9 cellular contexts compared by ENCODE assay signal in the genomic region with DNA sequence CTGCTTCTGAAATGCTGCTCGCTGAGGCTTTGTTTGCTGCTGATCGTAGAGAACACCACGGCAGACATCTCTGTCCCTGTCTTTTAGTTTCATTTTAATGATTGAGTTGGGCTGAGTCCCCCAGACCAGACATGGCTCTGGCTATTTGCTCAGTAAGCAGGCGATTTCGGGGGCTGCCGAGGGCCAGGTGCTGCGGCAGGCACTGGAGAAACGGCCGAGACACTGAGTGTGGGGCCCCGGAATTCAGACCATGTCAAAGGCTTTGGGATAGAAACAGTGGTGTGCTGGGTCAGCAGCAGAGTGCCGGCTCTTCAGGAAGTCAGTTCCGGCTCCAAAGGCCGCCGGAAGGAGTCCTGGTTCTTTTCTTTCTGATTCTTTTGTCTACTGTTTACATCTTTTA. TPM values are rescaled to one million over a fixed set of nuclear protein-coding genes. Genes with fewer than 3 reads are reported as not detected.
DNase-seq lines count a peak whose midpoint lies in the region; ATAC-seq and TF ChIP-seq lines count a peak whose summit lies in the region.
"Had no signal": no experiment of that assay in that cellular context is flagged by ENCODE, and none has a peak within 500 bp of the region (broad histone marks: within the 10 kb centered on the region; RNA-seq: fewer than 3 reads in every experiment).

No MANE protein-coding gene starts in this region.

- no peak overlapping the region for H3K4me2 ChIP-seq in Karpas-422 (ENCODE audit: low read depth, low read length, poor library complexity, severe bottlenecking)

- H3K27me3 Mint-ChIP-seq in nephron progenitor cell (ENCODE audit: low read depth, poor library complexity): peaks cover 11% of the 10 kb centered on the region

- H3K27ac Mint-ChIP-seq in nephron progenitor cell: no peak overlapping the region

- H3K4me3 Mint-ChIP-seq in nephron progenitor cell: peak overlapping the region; percentile 39

- no peaks in the 10 kb centered on the region for H3K79me2 ChIP-seq in Karpas-422 (ENCODE audit: low read length)

- H3K4me3 ChIP-seq in Karpas-422 (ENCODE audit: low read length): no peak overlapping the region

- H3K36me3 ChIP-seq in Karpas-422 (ENCODE audit: insufficient read depth, low read length): no peaks in the 10 kb centered on the region

- peaks cover 37% of the 10 kb centered on the region for H3K4me1 Mint-ChIP-seq in nephron progenitor cell

- no peaks in the 10 kb centered on the region for H3K9me2 ChIP-seq in Karpas-422 (replicated peaks; ENCODE audit: insufficient read depth, low read length)

- H3K27me3 ChIP-seq in Karpas-422 (ENCODE audit: low read length): no peaks in the 10 kb centered on the region

- H3K9me3 Mint-ChIP-seq in nephron progenitor cell: peaks cover 7% of the 10 kb centered on the region

- no peak overlapping the region for H3K9ac ChIP-seq in Karpas-422 (ENCODE audit: low read length)

- no peaks in the 10 kb centered on the region for H4K20me1 ChIP-seq in Karpas-422 (ENCODE audit: insufficient read depth, low read depth, low read length)

- no peaks in the 10 kb centered on the region for H3K9me3 ChIP-seq in Karpas-422 (ENCODE audit: low read length)

- peaks cover 15% of the 10 kb centered on the region for H3K4me1 ChIP-seq in Karpas-422 (ENCODE audit: low read length)

- peaks cover 34% of the 10 kb centered on the region for H3K36me3 Mint-ChIP-seq in nephron progenitor cell (ENCODE audit: low read depth)

- no peak overlapping the region for H2AFZ ChIP-seq in Karpas-422 (ENCODE audit: low read length)

- TF ChIP-seq CTCF in nephron progenitor cell (IDR thresholded peaks at IDR 0.05) (no peak), omental fat pad (IDR thresholded peaks at IDR 0.05) (no peak)

- ATAC-seq in GM19023 (IDR thresholded peaks at IDR 0.05; ENCODE audit: unreplicated experiment): no peak
- ATAC-seq in omental fat pad (ENCODE audit: low FRiP score): no peak
- ATAC-seq in GM21825 (IDR thresholded peaks at IDR 0.05; ENCODE audit: unreplicated experiment): no peak

- no peak overlapping the region for H3K27ac ChIP-seq in Karpas-422 (ENCODE audit: low read length)

- peak; percentile 35 for DNase-seq in COLO668 (lab: John Stamatoyannopoulos, UW; ENCODE audit: unreplicated experiment)
- peak; percentile 46 for DNase-seq in MV-4-11 (lab: John Stamatoyannopoulos, UW)
- peak; percentile 37 for DNase-seq in dermis blood vessel endothelial cell
- DNase-seq in nephron progenitor cell: no peak
- DNase-seq in Karpas-422: no peak
- DNase-seq in omental fat pad (ENCODE audit: low spot score): no peak
- DNase-seq: NCI-H2171 treated with DMSO at 0.1 percent for 48 hours had no signal

RNA-seq across cellular contexts. Expression of a gene that starts 5.0 kb away (rescaled TPM):
- total RNA-seq in dermis blood vessel endothelial cell (6.0 and 10.9 TPM in 2 replicates), omental fat pad (10 to 100 TPM in 1 of 4 donors, 1 to 10 TPM in 3; 5.0 to 12.1 (median 7.7) TPM)
- total RNA-seq in Karpas-422 (2014; rRNA removed; shearing (Covaris generic); ENCODE audit: low replicate concordance): 2.2 and 12.4 TPM in 2 replicates

RNA-seq across cellular contexts. Expression of a gene that starts 29.3 kb away (rescaled TPM):
- total RNA-seq in dermis blood vessel endothelial cell: 6.1 and 8.8 TPM in 2 replicates
- 8.4 and 20.7 TPM in 2 replicates for total RNA-seq in Karpas-422 (2014; rRNA removed; shearing (Covaris generic); ENCODE audit: low replicate concordance)
- total RNA-seq in omental fat pad: 1 to 10 TPM; 5.0 to 8.9 (median 8.1) TPM

RNA-seq across cellular contexts. Expression of a gene that starts 60.0 kb away (rescaled TPM):
- total RNA-seq in dermis blood vessel endothelial cell (15.1 and 16.3 TPM in 2 replicates), omental fat pad (10 to 100 TPM in 3 of 4 donors, 1 to 10 TPM in 1; 6.0 to 24.4 (median 12.2) TPM)
- 1.4 and 3.7 TPM in 2 replicates for total RNA-seq in Karpas-422 (2014; rRNA removed; shearing (Covaris generic); ENCODE audit: low replicate concordance)

Comparison
In these comparisons a context has a peak if more than half of its experiments do, and no peak if none do; other contexts are left out.
1. DNase-seq: peak in COLO668 (single experiment), MV-4-11 (single experiment) and dermis blood vessel endothelial cell (single experiment); none in nephron progenitor cell (single experiment), Karpas-422 (single experiment) and omental fat pad (single experiment).